8 cellular contexts compared by ENCODE assay signal in the genomic region with DNA sequence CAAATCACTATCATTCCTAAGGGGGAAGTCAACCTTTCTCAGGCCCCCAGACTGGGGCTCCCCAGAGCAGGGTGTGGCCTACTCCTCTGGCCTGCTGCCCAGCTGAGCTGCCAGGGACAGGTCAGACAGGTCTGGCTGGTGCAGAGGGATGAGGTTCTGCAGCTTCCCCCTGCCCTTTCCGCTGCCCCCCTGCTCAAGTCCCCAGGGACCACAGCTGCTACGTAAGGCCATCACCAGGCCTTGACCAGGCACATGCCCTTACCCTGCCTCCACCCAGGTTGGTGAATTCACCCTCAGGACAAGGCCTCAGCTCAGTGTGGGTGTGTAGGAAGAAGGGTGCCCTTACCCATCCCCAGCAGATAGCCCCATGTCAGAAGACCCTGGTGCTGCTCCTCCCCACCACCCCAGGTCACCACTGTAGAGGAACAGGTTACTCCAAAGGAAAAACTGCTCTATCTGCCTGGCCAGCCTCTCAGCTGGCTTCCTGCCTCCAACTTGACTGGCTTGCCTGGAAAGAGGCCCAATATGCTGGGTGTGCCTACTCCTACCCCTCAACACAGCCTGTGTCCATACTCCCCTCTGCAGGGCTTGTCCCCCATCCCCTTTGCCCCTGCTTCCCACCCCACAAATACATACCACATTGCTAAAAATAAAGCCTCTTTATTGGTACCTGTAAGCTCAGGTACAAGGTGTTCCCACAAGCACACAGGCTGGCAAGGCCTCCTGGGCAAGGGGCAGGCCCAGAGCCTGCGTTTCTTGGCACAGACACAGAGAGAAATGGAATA. TPM values are rescaled to one million over a fixed set of nuclear protein-coding genes. Genes with fewer than 3 reads are reported as not detected.
DNase-seq lines count a peak whose midpoint lies in the region; ATAC-seq and TF ChIP-seq lines count a peak whose summit lies in the region.

No MANE protein-coding gene starts in this region.

- H3K27ac ChIP-seq in RWPE1, result peak overlapping the region; percentile 91

- DNase-seq in G401 (ENCODE audit: low spot score) (peak; percentile 36), RWPE1 (ENCODE audit: low spot score) (peak; percentile 82), fibroblast of the aortic adventitia (ENCODE audit: low read depth) (peak; percentile 63), sciatic nerve (ENCODE audit: low spot score) (no peak), T1000 (lab: John Stamatoyannopoulos, UW) (no peak), NCI-H2107 (lab: John Stamatoyannopoulos, UW) (no peak), ecto neural progenitor cell (ENCODE audit: low spot score) (no peak)

- CTCF ChIA-PET in RWPE1 (lab: Yijun Ruan, JAX), result interaction anchor here (0.6 to 1.8 kb wide), 5 partner anchors 8 to 450 kb away, joined by 3 to 5 read pairs (median 3); no protein-coding TSS in a partner anchor

- no peak for TF ChIP-seq CTCF in RWPE1 (conservative IDR thresholded peaks at IDR 0.05; ENCODE audit: low read depth)
- no peak for TF ChIP-seq CTCF in fibroblast of the aortic adventitia (IDR thresholded peaks at IDR 0.05; ENCODE audit: insufficient read depth, low read length)

- in situ Hi-C loops in G401 (cut with HindIII; ENCODE audit: low sequenced_read_pairs), result no loop called here

- ATAC-seq in sciatic nerve (peak; percentile 54), HG02588 (IDR thresholded peaks at IDR 0.05; ENCODE audit: unreplicated experiment) (no peak)

- POLR2A ChIA-PET in RWPE1 (lab: Yijun Ruan, JAX; ENCODE audit: low non-redundant PET), result interaction anchor here (1.3 kb wide), 1 partner anchor 10 kb away, joined by 3 read pairs; no protein-coding TSS in a partner anchor

- H3K4me3 ChIP-seq in fibroblast of the aortic adventitia (ENCODE audit: low read depth, low read length), result no peak overlapping the region

- intact Hi-C loops in sciatic nerve (cut with DNase I), result no loop called here

RNA-seq across cellular contexts. Expression of gene CSRNP1, which starts 12.0 kb away (rescaled TPM):
- total RNA-seq in G401 (2014; rRNA removed; shearing (Covaris generic)), result 21.5 and 29.1 TPM in 2 replicates
- total RNA-seq in fibroblast of the aortic adventitia (ENCODE audit: low replicate concordance) (1.9 and 6.4 TPM in 2 replicates), sciatic nerve (51.7 TPM)

RNA-seq across cellular contexts. Expression of gene TTC21A, which starts 33.9 kb away (rescaled TPM):
- 1.2 and 4.8 TPM in 2 replicates for total RNA-seq in G401 (2014; rRNA removed; shearing (Covaris generic))
- total RNA-seq in fibroblast of the aortic adventitia (ENCODE audit: low replicate concordance) (2.4 and 3.8 TPM in 2 replicates), sciatic nerve (13.4 TPM)

RNA-seq across cellular contexts. Expression of gene GORASP1, which starts 34.0 kb away (rescaled TPM):
- 28.2 and 37.3 TPM in 2 replicates for total RNA-seq in G401 (2014; rRNA removed; shearing (Covaris generic))
- total RNA-seq in fibroblast of the aortic adventitia (ENCODE audit: low replicate concordance), result 24.0 and 29.7 TPM in 2 replicates
- 55.8 TPM for total RNA-seq in sciatic nerve

RNA-seq across cellular contexts. Expression of gene XIRP1, which starts 51.0 kb away (rescaled TPM):
- not detected in 2 replicates for total RNA-seq in G401 (2014; rRNA removed; shearing (Covaris generic))
- total RNA-seq in fibroblast of the aortic adventitia (ENCODE audit: low replicate concordance), result 0.09 TPM in 1 of 2 replicates, not detected in the other
- total RNA-seq in sciatic nerve, result 0.04 TPM

Comparison
In these comparisons a context has a peak if more than half of its experiments do, and no peak if none do; other contexts are left out.
1. DNase-seq: peak in G401 (single experiment), RWPE1 (single experiment) and fibroblast of the aortic adventitia (single experiment); none in sciatic nerve (single experiment), T1000 (single experiment), NCI-H2107 (single experiment) and ecto neural progenitor cell (single experiment).